Comparison of ENCODE assay signal across 8 cellular contexts in the genomic region with DNA sequence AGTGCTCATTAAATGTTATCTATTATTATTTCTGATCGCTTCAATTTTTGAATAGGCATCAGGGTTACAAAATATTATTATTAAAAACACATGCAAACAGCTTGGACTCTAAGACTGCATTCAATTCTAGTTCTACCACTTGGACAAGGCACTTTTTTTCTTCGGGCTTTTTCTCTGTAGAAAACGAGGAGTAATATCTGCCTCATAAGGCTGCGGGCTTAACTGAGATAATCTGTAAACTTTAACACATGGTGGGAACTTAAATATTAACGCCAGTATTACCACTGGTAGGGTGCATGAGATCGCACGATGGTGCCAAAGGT. TPM values are rescaled to one million over a fixed set of nuclear protein-coding genes. Genes with fewer than 3 reads are reported as not detected.
DNase-seq lines count a peak whose midpoint lies in the region; ATAC-seq lines count a peak whose summit lies in the region.

No MANE protein-coding gene starts in this region.

- H3K9ac ChIP-seq in HUES6 (ENCODE audit: low read length): peak overlapping the region; percentile 87

- H3K9me3 Mint-ChIP-seq in activated CD4-positive, alpha-beta T cell treated with anti-CD3 and anti-CD28 coated beads for 36 hours (ENCODE audit: low read depth): no peaks in the 10 kb centered on the region
- no peaks in the 10 kb centered on the region for H3K9me3 Mint-ChIP-seq in dendritic cell treated with granulocyte-macrophage colony-stimulating factor and Interleukin-4, amounts not matched to agents 40 ng/mL and 50 ng/mL, for 4 days
- no peaks in the 10 kb centered on the region for H3K9me3 Mint-ChIP-seq in naive thymus-derived CD4-positive, alpha-beta T cell

- peaks cover 38% of the 10 kb centered on the region for H3K4me1 Mint-ChIP-seq in activated CD4-positive, alpha-beta T cell treated with anti-CD3 and anti-CD28 coated beads for 36 hours
- H3K4me1 Mint-ChIP-seq in dendritic cell treated with granulocyte-macrophage colony-stimulating factor and Interleukin-4, amounts not matched to agents 40 ng/mL and 50 ng/mL, for 4 days (ENCODE audit: low read depth): peaks cover 10% of the 10 kb centered on the region
- peaks cover 9 to 47% (median 40%) of the 10 kb centered on the region in 7 donors for H3K4me1 Mint-ChIP-seq in naive thymus-derived CD4-positive, alpha-beta T cell

- H3K4me1 ChIP-seq in HUES6 (ENCODE audit: control insufficient read depth, insufficient read depth, low read length): no peaks in the 10 kb centered on the region
- peaks cover 6% of the 10 kb centered on the region in 2 donors for H3K4me1 ChIP-seq in naive thymus-derived CD4-positive, alpha-beta T cell (ENCODE audit: control insufficient read depth in 2 of 2, insufficient read depth in 2 of 2, low read length in 2 of 2)

- intact Hi-C loops in activated CD4-positive, alpha-beta T cell treated with anti-CD3 and anti-CD28 coated beads for 36 hours (cut with DNase I, micrococcal nuclease): loop anchor here (1.0 to 10.0 kb wide), 13 partner anchors 54 to 1804 kb away; partner anchors contain the start of genes DOCK2 (in 2 of the 2), PANK3 (in 2 of the 2), RARS1 (in 2 of the 2) and NPM1 (in 1 of the 2)
- intact Hi-C loops in dendritic cell treated with granulocyte-macrophage colony-stimulating factor and Interleukin-4, amounts not matched to agents 40 ng/mL and 50 ng/mL, for 4 days (cut with micrococcal nuclease): loop anchor here (1.0 to 2.0 kb wide), 2 partner anchors 53 to 904 kb away; no protein-coding TSS in a partner anchor
- intact Hi-C loops in naive thymus-derived CD4-positive, alpha-beta T cell (cut with micrococcal nuclease): loop anchor here (1.0 to 10.0 kb wide), 9 partner anchors 54 to 1804 kb away; partner anchors contain the start of genes DOCK2 (in 2 of the 2), PANK3 (in 2 of the 2) and NPM1 (in 1 of the 2)

- POLR2A ChIA-PET in activated CD4-positive, alpha-beta T cell treated with anti-CD3 and anti-CD28 coated beads for 36 hours (lab: Charles Lee): interaction anchor here (1.2 kb wide), 2 partner anchors 55 to 222 kb away, joined by 14 to 15 read pairs; partner anchors contain the start of gene DOCK2
- POLR2A ChIA-PET in naive thymus-derived CD4-positive, alpha-beta T cell (lab: Charles Lee): interaction anchor here (1.0 to 1.4 kb wide), 3 partner anchors 55 to 1805 kb away, joined by 3 to 17 read pairs (median 4); partner anchors contain the start of genes DOCK2 and NPM1

- peaks cover 2% of the 10 kb centered on the region for H3K36me3 Mint-ChIP-seq in activated CD4-positive, alpha-beta T cell treated with anti-CD3 and anti-CD28 coated beads for 36 hours (ENCODE audit: low read depth)
- H3K36me3 Mint-ChIP-seq in dendritic cell treated with granulocyte-macrophage colony-stimulating factor and Interleukin-4, amounts not matched to agents 40 ng/mL and 50 ng/mL, for 4 days (ENCODE audit: low read depth): peaks cover 10% of the 10 kb centered on the region
- H3K36me3 Mint-ChIP-seq in naive thymus-derived CD4-positive, alpha-beta T cell: peaks cover 0 to 4% (median 0%) of the 10 kb centered on the region in 5 donors

- H3K27ac ChIP-seq in HUES6 (ENCODE audit: low read depth, low read length): peak overlapping the region; percentile 88; the same call in 1 of the 2 replicates
- peak overlapping the region; percentile 83 for H3K27ac ChIP-seq in naive thymus-derived CD4-positive, alpha-beta T cell (ENCODE audit: low read depth, low read length)

- peak overlapping the region; percentile 87 for H3K27ac Mint-ChIP-seq in activated CD4-positive, alpha-beta T cell treated with anti-CD3 and anti-CD28 coated beads for 36 hours
- peak overlapping the region; percentile 92 for H3K27ac Mint-ChIP-seq in dendritic cell treated with granulocyte-macrophage colony-stimulating factor and Interleukin-4, amounts not matched to agents 40 ng/mL and 50 ng/mL, for 4 days
- H3K27ac Mint-ChIP-seq in naive thymus-derived CD4-positive, alpha-beta T cell: peak overlapping the region; percentile 86 to 97 (median 91)

- CTCF ChIA-PET in activated CD4-positive, alpha-beta T cell treated with anti-CD3 and anti-CD28 coated beads for 36 hours (lab: Charles Lee): interaction anchor here (0.8 to 1.7 kb wide), 5 partner anchors 12 to 596 kb away, joined by 3 to 5 read pairs (median 4); no protein-coding TSS in a partner anchor
- CTCF ChIA-PET in naive thymus-derived CD4-positive, alpha-beta T cell (lab: Charles Lee): interaction anchor here (0.6 to 3.8 kb wide), 4 partner anchors 65 to 903 kb away, joined by 4 to 18 read pairs (median 8); no protein-coding TSS in a partner anchor

- peaks cover 9% of the 10 kb centered on the region; the same call in 1 of the 2 replicates for H3K27me3 ChIP-seq in HUES6 (ENCODE audit: control insufficient read depth, insufficient read depth, low read length)
- H3K27me3 ChIP-seq in naive thymus-derived CD4-positive, alpha-beta T cell (ENCODE audit: control insufficient read depth in 2 of 2, insufficient read depth in 2 of 2, low read length in 2 of 2): no peaks in the 10 kb centered on the region

- peak overlapping the region; percentile 80 for H3K4me3 ChIP-seq in HUES6 (ENCODE audit: low read depth, low read length)
- H3K4me3 ChIP-seq in naive thymus-derived CD4-positive, alpha-beta T cell (ENCODE audit: low read length): peak overlapping the region; percentile 93

- no peak for ATAC-seq in activated CD4-positive, alpha-beta T cell treated with anti-CD3 and anti-CD28 coated beads for 36 hours
- no peak for ATAC-seq in naive thymus-derived CD4-positive, alpha-beta T cell

- no peak for DNase-seq in activated CD4-positive, alpha-beta T cell treated with anti-CD3 and anti-CD28 coated beads for 36 hours
- DNase-seq in activated CD4-positive, alpha-beta T cell treated with anti-CD3 and anti-CD28 coated beads for 4 hours: no peak
- no peak for DNase-seq in naive thymus-derived CD4-positive, alpha-beta T cell
- no peak for DNase-seq in stimulated activated CD4-positive, alpha-beta T cell treated with anti-CD3 and anti-CD28 coated beads, Interleukin-2, amount 100 ng/mL, for 48 hours
- DNase-seq in RPMI8226: no peak
- no peak for DNase-seq in COR-L47 (lab: John Stamatoyannopoulos, UW)

- peaks cover 6% of the 10 kb centered on the region for H3K36me3 ChIP-seq in HUES6 (ENCODE audit: control insufficient read depth, insufficient read depth, low read length)
- H3K36me3 ChIP-seq in naive thymus-derived CD4-positive, alpha-beta T cell (ENCODE audit: control insufficient read depth in 2 of 3, insufficient read depth in 3 of 3, low read length in 3 of 3): no peaks in the 10 kb centered on the region

- H3K27me3 Mint-ChIP-seq in activated CD4-positive, alpha-beta T cell treated with anti-CD3 and anti-CD28 coated beads for 36 hours: no peaks in the 10 kb centered on the region
- peaks cover 12% of the 10 kb centered on the region for H3K27me3 Mint-ChIP-seq in dendritic cell treated with granulocyte-macrophage colony-stimulating factor and Interleukin-4, amounts not matched to agents 40 ng/mL and 50 ng/mL, for 4 days
- peaks cover 0 to 15% (median 0%) of the 10 kb centered on the region in 5 donors for H3K27me3 Mint-ChIP-seq in naive thymus-derived CD4-positive, alpha-beta T cell

- H3K9me3 ChIP-seq in HUES6 (ENCODE audit: control insufficient read depth, insufficient read depth, low read depth, low read length): no peaks in the 10 kb centered on the region
- no peaks in the 10 kb centered on the region for H3K9me3 ChIP-seq in naive thymus-derived CD4-positive, alpha-beta T cell (ENCODE audit: control insufficient read depth in 2 of 3, low read length in 3 of 3)

- H3K4me3 Mint-ChIP-seq in activated CD4-positive, alpha-beta T cell treated with anti-CD3 and anti-CD28 coated beads for 36 hours: peak overlapping the region; percentile 93
- peak overlapping the region; percentile 95 for H3K4me3 Mint-ChIP-seq in dendritic cell treated with granulocyte-macrophage colony-stimulating factor and Interleukin-4, amounts not matched to agents 40 ng/mL and 50 ng/mL, for 4 days
- H3K4me3 Mint-ChIP-seq in naive thymus-derived CD4-positive, alpha-beta T cell: peak overlapping the region; percentile 93 to 99 (median 98)

RNA-seq across cellular contexts. Expression of gene SPDL1, which starts 0.5 kb away (rescaled TPM):
- total RNA-seq in activated CD4-positive, alpha-beta T cell treated with anti-CD3 and anti-CD28 coated beads for 36 hours: 10 to 100 TPM; 40.3 to 56.6 TPM
- total RNA-seq in naive thymus-derived CD4-positive, alpha-beta T cell: 10 to 100 TPM in 4 of 5 experiments, 1 to 10 TPM in 1; 9.9 to 27.2 (median 13.6) TPM
- 1 to 10 TPM; 6.6 to 8.5 TPM for polyA plus RNA-seq in naive thymus-derived CD4-positive, alpha-beta T cell

RNA-seq across cellular contexts. Expression of gene DOCK2, which starts 54.0 kb away (rescaled TPM):
- total RNA-seq in activated CD4-positive, alpha-beta T cell treated with anti-CD3 and anti-CD28 coated beads for 36 hours: 100 to 1,000 TPM; 189 to 198 TPM
- 100 to 1,000 TPM; 182 to 345 (median 235) TPM for total RNA-seq in naive thymus-derived CD4-positive, alpha-beta T cell
- polyA plus RNA-seq in naive thymus-derived CD4-positive, alpha-beta T cell: 100 to 1,000 TPM in 1 of 2 donors, 10 to 100 TPM in 1; 63.7 to 109 TPM
